In genomic region chr4:158590219-158590618, GRCh38 we compare ENCODE assay signal across 24 cellular contexts.
"Had no signal": no experiment of that assay in that cellular context is flagged by ENCODE, and none has a peak within 500 bp of the region (broad histone marks: within the 10 kb centered on the region; RNA-seq: fewer than 3 reads in every experiment).

No MANE protein-coding gene starts in this region.

- H3K9me3 Mint-ChIP-seq: activated B cell treated with CpG ODN at 0.5 μM for 24 hours; activated CD4-positive, alpha-beta memory T cell treated with anti-CD3 and anti-CD28 coated beads for 36 hours; activated CD4-positive, alpha-beta T cell treated with anti-CD3 and anti-CD28 coated beads, Interleukin-2, amount 10 ng/mL, durations not matched to agents 7 days and 5 days; activated naive CD4-positive, alpha-beta T cell treated with anti-CD3 and anti-CD28 coated beads, Interleukin-2, amount 10 ng/mL, durations not matched to agents 7 days and 5 days; activated naive CD8-positive, alpha-beta T cell treated with anti-CD3 and anti-CD28 coated beads, Interleukin-2, amount 10 ng/mL, durations not matched to agents 7 days and 5 days; activated T-helper 2 cell treated with anti-CD3 and anti-CD28 coated beads, Interferon-gamma antibody, Interleukin-2, Interleukin-4, amounts not matched to agents 10 μg/mL and 5 μg/mL and 100 μg/mL, durations not matched to agents 14 hours and 24 hours and 36 hours; T-helper 1 cell treated with Interleukin-12 subunit alpha and Interleukin-12 subunit beta and Interleukin-4 antibody, amounts not matched to agents 30 μg/mL and 1 μg/mL, for 36 hours had no signal

- H3K36me3 Mint-ChIP-seq: activated CD4-positive, alpha-beta memory T cell treated with anti-CD3 and anti-CD28 coated beads for 36 hours; activated naive CD4-positive, alpha-beta T cell treated with anti-CD3 and anti-CD28 coated beads, Interleukin-2, amount 10 ng/mL, durations not matched to agents 7 days and 5 days; activated naive CD8-positive, alpha-beta T cell treated with anti-CD3 and anti-CD28 coated beads, Interleukin-2, amount 10 ng/mL, durations not matched to agents 7 days and 5 days had no signal

- H3K9me3 ChIP-seq: breast epithelium had no signal

- H3K27ac ChIP-seq: breast epithelium had no signal

- H3K36me3 ChIP-seq: breast epithelium had no signal

- H3K4me3 ChIP-seq: breast epithelium had no signal

- H3K27ac Mint-ChIP-seq: activated B cell treated with CpG ODN at 0.5 μM for 24 hours; activated CD4-positive, alpha-beta memory T cell treated with anti-CD3 and anti-CD28 coated beads for 36 hours; activated CD4-positive, alpha-beta T cell treated with anti-CD3 and anti-CD28 coated beads, Interleukin-2, amount 10 ng/mL, durations not matched to agents 7 days and 5 days; activated naive CD4-positive, alpha-beta T cell treated with anti-CD3 and anti-CD28 coated beads, Interleukin-2, amount 10 ng/mL, durations not matched to agents 7 days and 5 days; activated naive CD8-positive, alpha-beta T cell treated with anti-CD3 and anti-CD28 coated beads, Interleukin-2, amount 10 ng/mL, durations not matched to agents 7 days and 5 days; activated T-helper 2 cell treated with anti-CD3 and anti-CD28 coated beads, Interferon-gamma antibody, Interleukin-2, Interleukin-4, amounts not matched to agents 10 μg/mL and 5 μg/mL and 100 μg/mL, durations not matched to agents 14 hours and 24 hours and 36 hours; T-helper 1 cell treated with Interleukin-12 subunit alpha and Interleukin-12 subunit beta and Interleukin-4 antibody, amounts not matched to agents 30 μg/mL and 1 μg/mL, for 36 hours had no signal

- DNase-seq: activated B cell treated with CpG ODN at 0.5 μM for 24 hours; activated CD4-positive, alpha-beta memory T cell treated with anti-CD3 and anti-CD28 coated beads for 36 hours; activated CD4-positive, alpha-beta T cell treated with anti-CD3 and anti-CD28 coated beads for 1 hour; activated CD4-positive, alpha-beta T cell treated with anti-CD3 and anti-CD28 coated beads, Interleukin-2, amount 10 ng/mL, durations not matched to agents 7 days and 5 days; activated gamma-delta T cell treated with Interleukin-2 at 50 U/mL for 16 hours; activated naive CD4-positive, alpha-beta T cell treated with anti-CD3 and anti-CD28 coated beads, Interleukin-2, amount 10 ng/mL, durations not matched to agents 7 days and 5 days; activated naive CD8-positive, alpha-beta T cell treated with anti-CD3 and anti-CD28 coated beads, Interleukin-2, amount 10 ng/mL, durations not matched to agents 7 days and 5 days; activated T-cell treated with anti-CD3 and anti-CD28 coated beads for 4 hours; activated T-cell treated with anti-CD3 and anti-CD28 coated beads, Interleukin-2, amount 50 U/mL, for 48 hours; aorta; central memory CD4-positive, alpha-beta T cell; KG1; NCI-H1092; NCI-H1417; NCI-H1930; NCI-H2171; NCI-H345; NCI-H510A; NCI-H526 treated with DMSO at 0.1 percent for 48 hours; PC-3; SHP77 treated with DMSO at 0.1 percent for 48 hours had no signal

- H3K4me1 ChIP-seq: breast epithelium had no signal

- H3K4me1 Mint-ChIP-seq: activated B cell treated with CpG ODN at 0.5 μM for 24 hours; activated CD4-positive, alpha-beta T cell treated with anti-CD3 and anti-CD28 coated beads, Interleukin-2, amount 10 ng/mL, durations not matched to agents 7 days and 5 days; activated naive CD4-positive, alpha-beta T cell treated with anti-CD3 and anti-CD28 coated beads, Interleukin-2, amount 10 ng/mL, durations not matched to agents 7 days and 5 days; activated naive CD8-positive, alpha-beta T cell treated with anti-CD3 and anti-CD28 coated beads, Interleukin-2, amount 10 ng/mL, durations not matched to agents 7 days and 5 days had no signal

- H3K4me3 Mint-ChIP-seq: activated B cell treated with CpG ODN at 0.5 μM for 24 hours; activated CD4-positive, alpha-beta memory T cell treated with anti-CD3 and anti-CD28 coated beads for 36 hours; activated CD4-positive, alpha-beta T cell treated with anti-CD3 and anti-CD28 coated beads, Interleukin-2, amount 10 ng/mL, durations not matched to agents 7 days and 5 days; activated naive CD4-positive, alpha-beta T cell treated with anti-CD3 and anti-CD28 coated beads, Interleukin-2, amount 10 ng/mL, durations not matched to agents 7 days and 5 days; activated naive CD8-positive, alpha-beta T cell treated with anti-CD3 and anti-CD28 coated beads, Interleukin-2, amount 10 ng/mL, durations not matched to agents 7 days and 5 days; T-helper 1 cell treated with Interleukin-12 subunit alpha and Interleukin-12 subunit beta and Interleukin-4 antibody, amounts not matched to agents 30 μg/mL and 1 μg/mL, for 36 hours had no signal

- H3K27me3 ChIP-seq: breast epithelium had no signal

- ATAC-seq: PC-3 had no signal
